1 cellular context compared by ENCODE assay signal in the genomic region with DNA sequence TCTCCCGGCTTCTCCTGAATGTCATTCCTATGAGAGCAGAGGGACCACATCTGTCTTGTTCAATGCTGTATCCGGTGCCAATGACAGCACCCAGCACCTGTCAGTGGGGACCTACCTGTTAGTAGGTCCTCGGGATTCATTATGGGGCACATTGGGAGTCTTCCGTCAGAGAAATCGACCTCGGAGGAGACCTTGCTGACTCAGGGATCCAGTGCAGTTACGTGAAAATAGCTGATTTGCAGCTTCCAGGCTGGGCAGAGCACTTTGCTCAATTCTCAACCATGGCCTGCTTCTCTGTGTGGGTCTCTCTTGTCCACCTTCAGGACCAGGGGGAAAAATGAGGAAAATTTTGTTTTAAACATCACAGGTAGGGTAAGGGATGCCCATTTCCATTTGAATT.
TF ChIP-seq lines count a peak whose summit lies in the region.

No MANE protein-coding gene starts in this region.

TF ChIP-seq in SK-N-SH treated with all-trans-retinoic acid at 6 μM for 48 hours, 23 proteins besides CTCF, POLR2A, EP300 and RAD21 (continued from another document):
- TF ChIP-seq, protein P1, sequence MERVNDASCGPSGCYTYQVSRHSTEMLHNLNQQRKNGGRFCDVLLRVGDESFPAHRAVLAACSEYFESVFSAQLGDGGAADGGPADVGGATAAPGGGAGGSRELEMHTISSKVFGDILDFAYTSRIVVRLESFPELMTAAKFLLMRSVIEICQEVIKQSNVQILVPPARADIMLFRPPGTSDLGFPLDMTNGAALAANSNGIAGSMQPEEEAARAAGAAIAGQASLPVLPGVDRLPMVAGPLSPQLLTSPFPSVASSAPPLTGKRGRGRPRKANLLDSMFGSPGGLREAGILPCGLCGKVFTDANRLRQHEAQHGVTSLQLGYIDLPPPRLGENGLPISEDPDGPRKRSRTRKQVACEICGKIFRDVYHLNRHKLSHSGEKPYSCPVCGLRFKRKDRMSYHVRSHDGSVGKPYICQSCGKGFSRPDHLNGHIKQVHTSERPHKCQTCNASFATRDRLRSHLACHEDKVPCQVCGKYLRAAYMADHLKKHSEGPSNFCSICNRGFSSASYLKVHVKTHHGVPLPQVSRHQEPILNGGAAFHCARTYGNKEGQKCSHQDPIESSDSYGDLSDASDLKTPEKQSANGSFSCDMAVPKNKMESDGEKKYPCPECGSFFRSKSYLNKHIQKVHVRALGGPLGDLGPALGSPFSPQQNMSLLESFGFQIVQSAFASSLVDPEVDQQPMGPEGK (CRISPR knock-in tag; IDR thresholded peaks at IDR 0.05; ENCODE audit: borderline replicate concordance), result no peak
- TF ChIP-seq ZC3H10 (CRISPR knock-in tag; IDR thresholded peaks at IDR 0.05) (no peak), ZNF565 (CRISPR knock-in tag; conservative IDR thresholded peaks at IDR 0.05; ENCODE audit: low read depth) (no peak), ZFP30 (CRISPR knock-in tag; IDR thresholded peaks at IDR 0.05) (no peak), TCF4 (CRISPR knock-in tag; IDR thresholded peaks at IDR 0.05; ENCODE audit: borderline replicate concordance) (no peak), ZFP3 (CRISPR knock-in tag; IDR thresholded peaks at IDR 0.05) (no peak), ARNTL (CRISPR knock-in tag; IDR thresholded peaks at IDR 0.05; ENCODE audit: borderline replicate concordance, low read depth) (no peak), OSR1 (CRISPR knock-in tag; IDR thresholded peaks at IDR 0.05) (no peak), GLIS3 (CRISPR knock-in tag; IDR thresholded peaks at IDR 0.05) (no peak)
- TF ChIP-seq, protein P2, sequence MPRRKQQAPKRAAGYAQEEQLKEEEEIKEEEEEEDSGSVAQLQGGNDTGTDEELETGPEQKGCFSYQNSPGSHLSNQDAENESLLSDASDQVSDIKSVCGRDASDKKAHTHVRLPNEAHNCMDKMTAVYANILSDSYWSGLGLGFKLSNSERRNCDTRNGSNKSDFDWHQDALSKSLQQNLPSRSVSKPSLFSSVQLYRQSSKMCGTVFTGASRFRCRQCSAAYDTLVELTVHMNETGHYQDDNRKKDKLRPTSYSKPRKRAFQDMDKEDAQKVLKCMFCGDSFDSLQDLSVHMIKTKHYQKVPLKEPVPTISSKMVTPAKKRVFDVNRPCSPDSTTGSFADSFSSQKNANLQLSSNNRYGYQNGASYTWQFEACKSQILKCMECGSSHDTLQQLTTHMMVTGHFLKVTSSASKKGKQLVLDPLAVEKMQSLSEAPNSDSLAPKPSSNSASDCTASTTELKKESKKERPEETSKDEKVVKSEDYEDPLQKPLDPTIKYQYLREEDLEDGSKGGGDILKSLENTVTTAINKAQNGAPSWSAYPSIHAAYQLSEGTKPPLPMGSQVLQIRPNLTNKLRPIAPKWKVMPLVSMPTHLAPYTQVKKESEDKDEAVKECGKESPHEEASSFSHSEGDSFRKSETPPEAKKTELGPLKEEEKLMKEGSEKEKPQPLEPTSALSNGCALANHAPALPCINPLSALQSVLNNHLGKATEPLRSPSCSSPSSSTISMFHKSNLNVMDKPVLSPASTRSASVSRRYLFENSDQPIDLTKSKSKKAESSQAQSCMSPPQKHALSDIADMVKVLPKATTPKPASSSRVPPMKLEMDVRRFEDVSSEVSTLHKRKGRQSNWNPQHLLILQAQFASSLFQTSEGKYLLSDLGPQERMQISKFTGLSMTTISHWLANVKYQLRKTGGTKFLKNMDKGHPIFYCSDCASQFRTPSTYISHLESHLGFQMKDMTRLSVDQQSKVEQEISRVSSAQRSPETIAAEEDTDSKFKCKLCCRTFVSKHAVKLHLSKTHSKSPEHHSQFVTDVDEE (CRISPR knock-in tag; IDR thresholded peaks at IDR 0.05), result no peak
- TF ChIP-seq, protein P3, sequence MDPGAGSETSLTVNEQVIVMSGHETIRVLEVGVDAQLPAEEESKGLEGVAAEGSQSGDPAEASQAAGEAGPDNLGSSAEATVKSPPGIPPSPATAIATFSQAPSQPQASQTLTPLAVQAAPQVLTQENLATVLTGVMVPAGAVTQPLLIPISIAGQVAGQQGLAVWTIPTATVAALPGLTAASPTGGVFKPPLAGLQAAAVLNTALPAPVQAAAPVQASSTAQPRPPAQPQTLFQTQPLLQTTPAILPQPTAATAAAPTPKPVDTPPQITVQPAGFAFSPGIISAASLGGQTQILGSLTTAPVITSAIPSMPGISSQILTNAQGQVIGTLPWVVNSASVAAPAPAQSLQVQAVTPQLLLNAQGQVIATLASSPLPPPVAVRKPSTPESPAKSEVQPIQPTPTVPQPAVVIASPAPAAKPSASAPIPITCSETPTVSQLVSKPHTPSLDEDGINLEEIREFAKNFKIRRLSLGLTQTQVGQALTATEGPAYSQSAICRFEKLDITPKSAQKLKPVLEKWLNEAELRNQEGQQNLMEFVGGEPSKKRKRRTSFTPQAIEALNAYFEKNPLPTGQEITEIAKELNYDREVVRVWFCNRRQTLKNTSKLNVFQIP (CRISPR knock-in tag; IDR thresholded peaks at IDR 0.05; ENCODE audit: borderline replicate concordance, low read depth), result no peak
TF ChIP-seq in SK-N-SH treated with all-trans-retinoic acid at 6 μM for 48 hours: peak in this region for 0.
